ENCODE assay signal across 8 cellular contexts in the genomic region with DNA sequence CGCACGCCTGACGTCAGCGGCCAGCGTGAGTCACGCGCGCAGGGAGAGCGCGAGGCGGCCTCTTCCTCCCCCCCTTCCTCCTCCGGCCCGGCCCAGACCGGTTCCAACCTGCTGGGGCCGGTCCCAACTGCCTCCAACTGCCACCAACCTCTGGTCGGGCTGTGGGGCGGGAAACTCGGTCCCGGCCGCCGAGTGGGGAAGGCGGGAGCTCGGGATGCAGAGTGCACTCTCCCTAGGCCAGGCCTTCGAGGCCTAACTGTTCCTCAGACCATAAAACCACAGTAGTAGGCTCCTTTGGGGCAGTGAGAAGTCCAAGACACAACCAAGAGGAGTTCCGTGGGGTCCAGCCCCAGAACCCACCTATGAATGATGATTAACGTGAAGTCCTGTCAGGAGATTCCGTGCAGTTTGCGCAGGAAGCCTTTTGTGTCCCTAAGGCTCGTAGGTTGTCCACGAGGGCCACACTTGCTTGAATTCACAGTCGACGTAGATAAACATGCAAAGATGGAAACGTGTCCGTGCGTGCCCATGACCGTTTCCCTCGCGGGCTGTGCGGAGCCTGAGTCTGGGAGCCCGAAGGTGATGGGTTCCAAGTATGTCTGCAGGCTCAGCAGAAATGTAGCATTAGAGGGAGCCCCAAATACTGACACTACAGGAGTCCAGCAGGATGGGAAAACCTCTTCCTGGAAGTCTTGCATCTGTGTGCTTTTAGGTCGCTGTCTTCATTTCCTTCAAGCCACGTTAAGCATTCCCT. TPM values are rescaled to one million over a fixed set of nuclear protein-coding genes. Genes with fewer than 3 reads are reported as not detected.
DNase-seq lines count a peak whose midpoint lies in the region; ATAC-seq, FAIRE-seq and TF ChIP-seq lines count a peak whose summit lies in the region.

No MANE protein-coding gene starts in this region.

- TF ChIP-seq RAD21 in A549 (conservative IDR thresholded peaks at IDR 0.05 in 1 of 2, IDR thresholded peaks at IDR 0.05 in 1 of 2): no peak
- no peak for TF ChIP-seq RAD21 in HepG2 (CRISPR knock-in tag; IDR thresholded peaks at IDR 0.05)

- intact Hi-C loops in HepG2 (cut with micrococcal nuclease; ENCODE audit: unreplicated experiment): no loop called here

- POLR2A ChIA-PET in A549 (lab: Yijun Ruan, JAX) (interaction anchor here (1.0 to 3.7 kb wide), 6 partner anchors 9 to 111 kb away, joined by 3 to 17 read pairs (median 4); a partner anchor contains a TSS), HepG2 (lab: Yijun Ruan, JAX) (interaction anchor here (1.0 to 6.5 kb wide), 15 partner anchors 11 to 91 kb away, joined by 3 to 46 read pairs (median 9); a partner anchor contains a TSS)

- H3K27me3 ChIP-seq in HepG2 (ENCODE audit: control insufficient read depth in 1 of 2, insufficient read depth in 2 of 2, low read length in 2 of 2): no peaks in the 10 kb centered on the region; a peak in 1 of 5 replicates

- CTCF ChIA-PET in A549 (lab: Yijun Ruan, JAX): interaction anchor here (0.8 to 5.8 kb wide), 10 partner anchors 9 to 166 kb away, joined by 3 to 72 read pairs (median 9); a partner anchor contains a TSS
- CTCF ChIA-PET in HepG2 (lab: Yijun Ruan, JAX; ENCODE audit: low intra/inter-chr PET ratio, low total read pairs): no interaction called here

- no peak overlapping the region for H2AFZ ChIP-seq in HepG2 (ENCODE audit: low read length)

- ATAC-seq in A549: peak; percentile 81 to 82
- ATAC-seq in GM18502 (IDR thresholded peaks at IDR 0.05; ENCODE audit: poor library complexity, unreplicated experiment): peak; percentile 55
- peak; percentile 46 for ATAC-seq in HG02973 (IDR thresholded peaks at IDR 0.05; ENCODE audit: unreplicated experiment)
- ATAC-seq in HepG2: peak; percentile 79

- peak in 1 of 2 experiments; percentile 69 for DNase-seq in A549 (ENCODE audit: low read depth in 1 of 2, low spot score in 1 of 2)
- DNase-seq in NCI-H2171 (lab: John Stamatoyannopoulos, UW): peak; percentile 88
- DNase-seq in coronary artery (ENCODE audit: low spot score): peak; percentile 97
- peak; percentile 87 for DNase-seq in HepG2 (ENCODE audit: low spot score)
- DNase-seq in stimulated activated CD4-positive, alpha-beta T cell treated with anti-CD3 and anti-CD28 coated beads, Interleukin-2, amount 100 ng/mL, for 4 hours (ENCODE audit: low read depth): peak; percentile 80

- 11% methylated on average over 27 of the region's 42 CpGs for WGBS in A549 (ENCODE audit: missing lambda C conversion rate)
- 2% methylated on average over 27 of the region's 42 CpGs for WGBS in HepG2 (ENCODE audit: low lambda C conversion rate)

- peak overlapping the region; percentile 60 for H3K4me3 ChIP-seq in A549
- H3K4me3 ChIP-seq in WI38 (ENCODE audit: low read depth, low read length): peak overlapping the region; percentile 74
- peak overlapping the region; percentile 87 for H3K4me3 ChIP-seq in coronary artery
- peak overlapping the region; percentile 57 to 82 (median 81) for H3K4me3 ChIP-seq in HepG2 (replicated peaks in 1 of 3; ENCODE audit: insufficient read depth in 1 of 3, low read depth in 2 of 3, low read length in 3 of 3)

- FAIRE-seq in A549 (lab: Jason Lieb, UNC) (no peak), HepG2 (lab: Jason Lieb, UNC) (no peak)

- TF ChIP-seq EP300 in A549 (IDR thresholded peaks at IDR 0.05): no peak; a peak in 1 of 5 replicates
- TF ChIP-seq EP300 in HepG2 (IDR thresholded peaks at IDR 0.05; ENCODE audit: low read depth in 2 of 2, low read length in 2 of 2): peak; percentile 68 to 70; a peak in 2 of 4 replicates
- peak; percentile 89 for TF ChIP-seq EP300 in HepG2 (CRISPR knock-in tag; IDR thresholded peaks at IDR 0.05; ENCODE audit: borderline replicate concordance)

- in situ Hi-C loops in HepG2 (cut with HindIII; ENCODE audit: extremely low pct_ligation_motif_present, low pct_unique_long_range_greater_than_20kb): no loop called here

- peaks cover 0 to 3% of the 10 kb centered on the region in 2 experiments; a peak in 1 of 5 replicates for H3K36me3 ChIP-seq in HepG2 (replicated peaks in 1 of 2; ENCODE audit: control insufficient read depth in 1 of 2, insufficient read depth in 2 of 2, low read length in 2 of 2)

- H3K27ac ChIP-seq in A549 (peak overlapping the region; percentile 96 to 97), coronary artery (peak overlapping the region; percentile 98 to 99), HepG2 (ENCODE audit: extremely low read length, insufficient read depth, low read length) (peak overlapping the region; percentile 93)

- H3K4me2 ChIP-seq in A549 (peak overlapping the region; percentile 81), HepG2 (ENCODE audit: low read depth, low read length) (peak overlapping the region; percentile 87)

- TF ChIP-seq POLR2A in A549 (IDR thresholded peaks at IDR 0.05; ENCODE audit: low read length) (peak; percentile 46), HepG2 (IDR thresholded peaks at IDR 0.05; ENCODE audit: insufficient read depth in 1 of 2, low read depth in 2 of 2, low read length in 2 of 2) (peak; percentile 70 to 77)

- H3K4me1 ChIP-seq in A549: peaks cover 37% of the 10 kb centered on the region
- H3K4me1 ChIP-seq in HepG2 (ENCODE audit: insufficient read depth, low read length): peaks cover 62% of the 10 kb centered on the region

- TSS peak; percentile 72 for BruUV-seq in HepG2 (replicated peaks; lab: Mats Ljungman, UMichigan)

- H3K9me3 ChIP-seq in A549 (no peaks in the 10 kb centered on the region), HepG2 (ENCODE audit: low read length) (no peaks in the 10 kb centered on the region)

- peaks cover 47% of the 10 kb centered on the region for H3K79me2 ChIP-seq in HepG2 (ENCODE audit: insufficient read depth, low read length)

- H3K9ac ChIP-seq in HepG2 (ENCODE audit: insufficient read depth, low read depth, low read length): peak overlapping the region; percentile 94

- no peaks in the 10 kb centered on the region for H4K20me1 ChIP-seq in HepG2 (ENCODE audit: insufficient read depth, low read length)

- TF ChIP-seq CTCF in A549 (IDR thresholded peaks at IDR 0.05) (no peak), WI38 (IDR thresholded peaks at IDR 0.05; ENCODE audit: low read depth, low read length) (no peak), coronary artery (IDR thresholded peaks at IDR 0.05) (no peak), HepG2 (CRISPR knock-in tag; IDR thresholded peaks at IDR 0.05) (peak; percentile 1; the same call in 1 of the 2 replicates)

RNA-seq across cellular contexts. Expression of a gene that starts 0.6 kb away (rescaled TPM):
- polyA plus RNA-seq in A549 (2011; rRNA removed) (34.5 and 40.0 TPM in 2 replicates), A549 (2017; fragmentation: RNase III; extraction: RNeasy Plus Mini Kit Qiagen cat#74134 plus additional on column Dnase treatment) (27.0 to 31.5 TPM (median 29.1 TPM) in 3 replicates), HepG2 (2011; rRNA removed) (30.7 and 31.6 TPM in 2 replicates)
- 23.9 and 28.2 TPM in 2 replicates for polyA plus RNA-seq in A549 (2012; cell fraction: cytosol; rRNA removed)
- polyA plus RNA-seq in A549 (2012; cell fraction: nucleus; rRNA removed): 42.4 and 50.7 TPM in 2 replicates
- polyA minus RNA-seq in A549 (2011; rRNA and poly(A)+ RNA removed): 27.2 and 33.9 TPM in 2 replicates
- 28.6 and 33.0 TPM in 2 replicates for total RNA-seq in HepG2 (2016; rRNA removed; fragmentation: Illumina TruSeq; extraction: Trizol)
- total RNA-seq in HepG2 (2016; cell fraction: cytosol; rRNA removed; fragmentation: Illumina TruSeq; extraction: Trizol; ENCODE audit: low read depth): 37.2 and 44.0 TPM in 2 replicates
- total RNA-seq in HepG2 (2016; cell fraction: insoluble cytoplasmic fraction; rRNA removed; fragmentation: Illumina TruSeq; extraction: Trizol): 21.2 and 33.0 TPM in 2 replicates
- total RNA-seq in HepG2 (2016; cell fraction: membrane; rRNA removed; fragmentation: Illumina TruSeq; extraction: Trizol): 58.6 and 59.5 TPM in 2 replicates
- total RNA-seq in HepG2 (2016; cell fraction: nucleus; rRNA removed; fragmentation: Illumina TruSeq; extraction: Trizol): 38.6 and 43.6 TPM in 2 replicates
- 18.7 and 21.7 TPM in 2 replicates for polyA plus RNA-seq in HepG2 (2011; cell fraction: cytosol; rRNA removed)
- polyA plus RNA-seq in HepG2 (2011; cell fraction: nucleus; rRNA removed): 50.0 and 56.4 TPM in 2 replicates
- polyA plus RNA-seq in HepG2 (2012): 20.8 and 23.9 TPM in 2 replicates
- polyA plus RNA-seq in HepG2 (2016; cell fraction: cytosol; fragmentation: Illumina TruSeq; extraction: Trizol; ENCODE audit: low read depth): 55.3 and 62.7 TPM in 2 replicates
- 28.7 and 35.1 TPM in 2 replicates for polyA plus RNA-seq in HepG2 (2016; cell fraction: insoluble cytoplasmic fraction; fragmentation: Illumina TruSeq; extraction: Trizol; ENCODE audit: low read depth)
- 64.7 and 69.9 TPM in 2 replicates for polyA plus RNA-seq in HepG2 (2016; cell fraction: membrane; fragmentation: Illumina TruSeq; extraction: Trizol; ENCODE audit: low read depth)
- polyA plus RNA-seq in HepG2 (2016; cell fraction: nucleus; fragmentation: Illumina TruSeq; extraction: Trizol; ENCODE audit: insufficient read depth, low read depth): 52.8 and 60.0 TPM in 2 replicates
- polyA minus RNA-seq in HepG2 (2011; rRNA and poly(A)+ RNA removed; ENCODE audit: low replicate concordance): 24.3 and 28.1 TPM in 2 replicates
- polyA minus RNA-seq in HepG2 (2011; cell fraction: cytosol; rRNA and poly(A)+ RNA removed): 10.4 and 14.9 TPM in 2 replicates
- 78.9 and 91.3 TPM in 2 replicates for polyA minus RNA-seq in HepG2 (2011; cell fraction: nucleus; rRNA and poly(A)+ RNA removed)

RNA-seq across cellular contexts. Expression of a gene that starts 20.2 kb away (rescaled TPM):
- 20.7 and 21.3 TPM in 2 replicates for polyA plus RNA-seq in A549 (2011; rRNA removed)
- polyA plus RNA-seq in A549 (2012; cell fraction: cytosol; rRNA removed): 70.7 and 89.2 TPM in 2 replicates
- polyA plus RNA-seq in A549 (2012; cell fraction: nucleus; rRNA removed): 111 and 163 TPM in 2 replicates
- 50.9 to 55.6 TPM (median 54.3 TPM) in 3 replicates for polyA plus RNA-seq in A549 (2017; fragmentation: RNase III; extraction: RNeasy Plus Mini Kit Qiagen cat#74134 plus additional on column Dnase treatment)
- 18.7 and 33.3 TPM in 2 replicates for polyA minus RNA-seq in A549 (2011; rRNA and poly(A)+ RNA removed)
- 93.6 and 95.6 TPM in 2 replicates for total RNA-seq in HepG2 (2016; rRNA removed; fragmentation: Illumina TruSeq; extraction: Trizol)
- total RNA-seq in HepG2 (2016; cell fraction: cytosol; rRNA removed; fragmentation: Illumina TruSeq; extraction: Trizol; ENCODE audit: low read depth): 31.6 and 39.5 TPM in 2 replicates
- total RNA-seq in HepG2 (2016; cell fraction: insoluble cytoplasmic fraction; rRNA removed; fragmentation: Illumina TruSeq; extraction: Trizol): 94.0 and 98.0 TPM in 2 replicates
- 35.0 and 44.2 TPM in 2 replicates for total RNA-seq in HepG2 (2016; cell fraction: membrane; rRNA removed; fragmentation: Illumina TruSeq; extraction: Trizol)
- 44.3 and 48.9 TPM in 2 replicates for total RNA-seq in HepG2 (2016; cell fraction: nucleus; rRNA removed; fragmentation: Illumina TruSeq; extraction: Trizol)
- polyA plus RNA-seq in HepG2 (2011; rRNA removed): 59.9 and 93.0 TPM in 2 replicates
- polyA plus RNA-seq in HepG2 (2011; cell fraction: cytosol; rRNA removed): 65.7 and 112 TPM in 2 replicates
- polyA plus RNA-seq in HepG2 (2011; cell fraction: nucleus; rRNA removed): 162 and 164 TPM in 2 replicates
- 57.4 and 59.7 TPM in 2 replicates for polyA plus RNA-seq in HepG2 (2012)
- polyA plus RNA-seq in HepG2 (2016; cell fraction: cytosol; fragmentation: Illumina TruSeq; extraction: Trizol; ENCODE audit: low read depth): 29.0 and 30.8 TPM in 2 replicates
- 86.3 and 86.5 TPM in 2 replicates for polyA plus RNA-seq in HepG2 (2016; cell fraction: insoluble cytoplasmic fraction; fragmentation: Illumina TruSeq; extraction: Trizol; ENCODE audit: low read depth)
- 25.3 and 27.1 TPM in 2 replicates for polyA plus RNA-seq in HepG2 (2016; cell fraction: membrane; fragmentation: Illumina TruSeq; extraction: Trizol; ENCODE audit: low read depth)
- 72.3 and 78.9 TPM in 2 replicates for polyA plus RNA-seq in HepG2 (2016; cell fraction: nucleus; fragmentation: Illumina TruSeq; extraction: Trizol; ENCODE audit: insufficient read depth, low read depth)
- 28.9 and 121 TPM in 2 replicates for polyA minus RNA-seq in HepG2 (2011; rRNA and poly(A)+ RNA removed; ENCODE audit: low replicate concordance)
- polyA minus RNA-seq in HepG2 (2011; cell fraction: cytosol; rRNA and poly(A)+ RNA removed): 45.9 and 49.6 TPM in 2 replicates
- 26.3 and 28.6 TPM in 2 replicates for polyA minus RNA-seq in HepG2 (2011; cell fraction: nucleus; rRNA and poly(A)+ RNA removed)

RNA-seq across cellular contexts. Expression of a gene that starts 59.0 kb away (rescaled TPM):
- polyA plus RNA-seq in A549 (2011; rRNA removed) (0.97 and 1.6 TPM in 2 replicates), A549 (2017; fragmentation: RNase III; extraction: RNeasy Plus Mini Kit Qiagen cat#74134 plus additional on column Dnase treatment) (3.5 to 4.5 TPM (median 4.3 TPM) in 3 replicates), HepG2 (2011; rRNA removed) (29.7 and 40.0 TPM in 2 replicates)
- polyA plus RNA-seq in A549 (2012; cell fraction: cytosol; rRNA removed): 1.3 and 2.0 TPM in 2 replicates
- polyA plus RNA-seq in A549 (2012; cell fraction: nucleus; rRNA removed): 6.1 and 10.5 TPM in 2 replicates
- polyA minus RNA-seq in A549 (2011; rRNA and poly(A)+ RNA removed): 1.7 and 3.3 TPM in 2 replicates
- total RNA-seq in HepG2 (2016; rRNA removed; fragmentation: Illumina TruSeq; extraction: Trizol): 27.2 and 42.7 TPM in 2 replicates
- 14.5 and 15.7 TPM in 2 replicates for total RNA-seq in HepG2 (2016; cell fraction: cytosol; rRNA removed; fragmentation: Illumina TruSeq; extraction: Trizol; ENCODE audit: low read depth)
- total RNA-seq in HepG2 (2016; cell fraction: insoluble cytoplasmic fraction; rRNA removed; fragmentation: Illumina TruSeq; extraction: Trizol): 22.9 and 43.4 TPM in 2 replicates
- total RNA-seq in HepG2 (2016; cell fraction: membrane; rRNA removed; fragmentation: Illumina TruSeq; extraction: Trizol): 23.8 and 27.2 TPM in 2 replicates
- 38.7 and 48.5 TPM in 2 replicates for total RNA-seq in HepG2 (2016; cell fraction: nucleus; rRNA removed; fragmentation: Illumina TruSeq; extraction: Trizol)
- polyA plus RNA-seq in HepG2 (2011; cell fraction: cytosol; rRNA removed): 7.5 and 12.9 TPM in 2 replicates
- 244 and 327 TPM in 2 replicates for polyA plus RNA-seq in HepG2 (2011; cell fraction: nucleus; rRNA removed)
- polyA plus RNA-seq in HepG2 (2012): 21.7 and 27.3 TPM in 2 replicates
- polyA plus RNA-seq in HepG2 (2016; cell fraction: cytosol; fragmentation: Illumina TruSeq; extraction: Trizol; ENCODE audit: low read depth): 6.0 and 6.9 TPM in 2 replicates
- polyA plus RNA-seq in HepG2 (2016; cell fraction: insoluble cytoplasmic fraction; fragmentation: Illumina TruSeq; extraction: Trizol; ENCODE audit: low read depth): 21.6 and 29.9 TPM in 2 replicates
- 17.3 and 18.9 TPM in 2 replicates for polyA plus RNA-seq in HepG2 (2016; cell fraction: membrane; fragmentation: Illumina TruSeq; extraction: Trizol; ENCODE audit: low read depth)
- 126 and 127 TPM in 2 replicates for polyA plus RNA-seq in HepG2 (2016; cell fraction: nucleus; fragmentation: Illumina TruSeq; extraction: Trizol; ENCODE audit: insufficient read depth, low read depth)
- polyA minus RNA-seq in HepG2 (2011; rRNA and poly(A)+ RNA removed; ENCODE audit: low replicate concordance): 76.6 and 82.7 TPM in 2 replicates
- 20.3 and 24.5 TPM in 2 replicates for polyA minus RNA-seq in HepG2 (2011; cell fraction: cytosol; rRNA and poly(A)+ RNA removed)
- 59.1 and 68.5 TPM in 2 replicates for polyA minus RNA-seq in HepG2 (2011; cell fraction: nucleus; rRNA and poly(A)+ RNA removed)
